In genomic region chr10:63972949-63973827, GRCh38 we compare ENCODE assay signal across 30 cellular contexts.
"Had no signal": no experiment of that assay in that cellular context is flagged by ENCODE, and none has a peak within 500 bp of the region (broad histone marks: within the 10 kb centered on the region; RNA-seq: fewer than 3 reads in every experiment).

No MANE protein-coding gene starts in this region.

- H3K4me1 Mint-ChIP-seq: activated naive CD8-positive, alpha-beta T cell treated with anti-CD3 and anti-CD28 coated beads for 36 hours had no signal

- H3K27me3 ChIP-seq: adrenal gland, body of pancreas, heart left ventricle, ovary, uterus had no signal

- H3K27me3 Mint-ChIP-seq: activated naive CD8-positive, alpha-beta T cell treated with anti-CD3 and anti-CD28 coated beads for 36 hours; effector memory CD8-positive, alpha-beta T cell had no signal

- H3K9me3 ChIP-seq: adrenal gland, body of pancreas, mucosa of descending colon, ovary, thoracic aorta, uterus had no signal

- H3K27ac ChIP-seq: adrenal gland, body of pancreas, heart left ventricle, ovary, psoas muscle, thoracic aorta, uterus, VCaP had no signal

- H3K4me2 ChIP-seq: smooth muscle cell had no signal

- H3K4me3 ChIP-seq: adrenal gland, body of pancreas, heart left ventricle, mucosa of descending colon, ovary, psoas muscle, smooth muscle cell, thoracic aorta, uterus had no signal

- H3K4me3 Mint-ChIP-seq: activated naive CD4-positive, alpha-beta T cell treated with anti-CD3 and anti-CD28 coated beads for 36 hours; activated naive CD8-positive, alpha-beta T cell treated with anti-CD3 and anti-CD28 coated beads for 36 hours; activated T-helper 1 cell treated with anti-CD3 and anti-CD28 coated beads, Interleukin-12 subunit alpha, Interleukin-12 subunit beta, Interleukin-2, Interleukin-4 antibody, amounts not matched to agents 30 ng/mL and 10 ng/mL and 1 ng/mL, durations not matched to agents 14 hours and 24 hours and 36 hours; effector memory CD8-positive, alpha-beta T cell; nephron progenitor cell; T-helper 2 cell treated with Interferon-gamma antibody and Interleukin-4, amounts not matched to agents 5 μg/mL and 100 μg/mL, for 36 hours had no signal

- H3K4me1 ChIP-seq: adrenal gland, body of pancreas, heart left ventricle, psoas muscle, uterus had no signal

- DNase-seq: activated CD4-positive, alpha-beta T cell treated with anti-CD3 and anti-CD28 coated beads for 48 hours; activated CD4-positive, alpha-beta T cell treated with anti-CD3 and anti-CD28 coated beads, Interleukin-2, amount 50 U/mL, for 48 hours; activated CD8-positive, alpha-beta memory T cell treated with anti-CD3 and anti-CD28 coated beads for 24 hours; activated effector memory CD4-positive, alpha-beta T cell treated with anti-CD3 and anti-CD28 coated beads, Interleukin-2, amount 50 U/mL, for 16 hours; activated naive CD4-positive, alpha-beta T cell treated with anti-CD3 and anti-CD28 coated beads for 36 hours; activated naive CD8-positive, alpha-beta T cell treated with anti-CD3 and anti-CD28 coated beads for 36 hours; adrenal gland; aorta; body of pancreas; cortex of kidney; effector memory CD8-positive, alpha-beta T cell; foreskin fibroblast; heart left ventricle; hypothalamus; left ventricle myocardium superior; mucosa of descending colon; nephron progenitor cell; ovary; psoas muscle; stimulated activated CD4-positive, alpha-beta T cell treated with anti-CD3 and anti-CD28 coated beads, Interleukin-15, amount 100 ng/mL, for 24 hours; stimulated activated naive CD4-positive, alpha-beta T cell treated with Interleukin-2 at 50 U/mL for 16 hours; T-helper 1 cell; trophoblast cell; uterus had no signal

- ATAC-seq: activated CD4-positive, CD25-positive, alpha-beta regulatory T cell treated with anti-CD3 and anti-CD28 coated beads, Interleukin-2, amount 50 U/mL, for 24 hours; body of pancreas; effector memory CD8-positive, alpha-beta T cell; left ventricle myocardium superior; mucosa of descending colon; psoas muscle had no signal

- H3K27ac Mint-ChIP-seq: activated naive CD4-positive, alpha-beta T cell treated with anti-CD3 and anti-CD28 coated beads for 36 hours; activated naive CD8-positive, alpha-beta T cell treated with anti-CD3 and anti-CD28 coated beads for 36 hours; activated T-helper 1 cell treated with anti-CD3 and anti-CD28 coated beads, Interleukin-12 subunit alpha, Interleukin-12 subunit beta, Interleukin-2, Interleukin-4 antibody, amounts not matched to agents 30 ng/mL and 10 ng/mL and 1 ng/mL, durations not matched to agents 14 hours and 24 hours and 36 hours; effector memory CD8-positive, alpha-beta T cell; nephron progenitor cell; T-helper 2 cell treated with Interferon-gamma antibody and Interleukin-4, amounts not matched to agents 5 μg/mL and 100 μg/mL, for 36 hours had no signal

- H3K9me3 Mint-ChIP-seq: activated T-helper 1 cell treated with anti-CD3 and anti-CD28 coated beads, Interleukin-12 subunit alpha, Interleukin-12 subunit beta, Interleukin-2, Interleukin-4 antibody, amounts not matched to agents 30 ng/mL and 10 ng/mL and 1 ng/mL, durations not matched to agents 14 hours and 24 hours and 36 hours; T-helper 2 cell treated with Interferon-gamma antibody and Interleukin-4, amounts not matched to agents 5 μg/mL and 100 μg/mL, for 36 hours had no signal

- H3K36me3 Mint-ChIP-seq: activated naive CD8-positive, alpha-beta T cell treated with anti-CD3 and anti-CD28 coated beads for 36 hours had no signal

- H3K36me3 ChIP-seq: adrenal gland, heart left ventricle, ovary, thoracic aorta, uterus had no signal
